ENCODE assay signal across 1 cellular context in the genomic region with DNA sequence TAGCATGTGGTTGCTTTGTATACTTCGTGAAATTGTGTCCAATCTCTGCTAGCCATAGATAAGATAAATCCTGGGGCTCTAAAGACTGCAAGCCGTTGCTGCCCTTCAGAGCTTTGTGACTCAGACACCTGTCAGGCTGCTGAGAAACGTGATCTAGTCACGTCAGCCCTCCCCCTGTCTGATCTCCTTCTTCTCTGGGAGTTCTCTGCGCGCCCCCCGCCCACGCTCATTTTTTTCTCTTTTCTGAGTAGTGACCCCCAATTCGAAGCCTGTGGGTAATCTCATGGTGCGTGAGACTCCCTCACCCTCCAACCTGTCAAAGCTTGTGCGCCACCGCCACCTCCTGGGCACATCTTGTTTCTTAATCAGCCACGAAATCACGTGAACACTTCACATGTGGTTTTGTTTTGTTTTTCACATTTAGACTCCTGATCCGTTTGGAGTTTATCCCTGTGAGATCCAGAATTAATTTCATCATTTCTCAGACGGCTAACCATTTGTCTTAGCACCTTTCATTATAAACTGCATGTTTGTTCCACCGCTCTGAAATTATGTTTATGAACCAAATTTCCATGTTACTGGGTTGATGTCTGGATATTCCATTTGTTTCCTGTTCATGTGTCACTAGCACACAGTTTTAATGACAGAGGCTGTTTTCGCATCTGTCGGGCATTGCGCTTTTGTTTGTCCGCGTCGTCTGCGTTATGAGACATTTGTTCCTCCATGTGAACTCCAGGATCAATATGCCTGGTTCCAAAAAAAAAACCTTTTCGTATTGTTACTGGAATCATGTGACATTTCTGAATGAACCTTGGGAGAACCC.
TF ChIP-seq lines count a peak whose summit lies in the region.

No MANE protein-coding gene starts in this region.

TF ChIP-seq in GM12878, 131 proteins besides CTCF, POLR2A, EP300 and RAD21 (continued from another document and continues in another):
- TF ChIP-seq ZNF592 (IDR thresholded peaks at IDR 0.05) = 0 out of 2 replicates have a peak, but pooled peaks have one; percentile 12
- TF ChIP-seq USF1 (IDR thresholded peaks at IDR 0.05; ENCODE audit: borderline replicate concordance, extremely low read length, insufficient read depth, low read depth, low read length) = peak; percentile 77
- TF ChIP-seq PML (IDR thresholded peaks at IDR 0.05; ENCODE audit: low read length) = no peak
- TF ChIP-seq CHD1 (IDR thresholded peaks at IDR 0.05; ENCODE audit: low read depth, low read length) = no peak
- no peak for TF ChIP-seq ZNF207 (IDR thresholded peaks at IDR 0.05; ENCODE audit: borderline replicate concordance)
- TF ChIP-seq PKNOX1 (IDR thresholded peaks at IDR 0.05) = peak; percentile 26; the same call in 1 of the 2 replicates
- TF ChIP-seq ZBED1 (IDR thresholded peaks at IDR 0.05; ENCODE audit: borderline replicate concordance) = no peak
- TF ChIP-seq JUNB (IDR thresholded peaks at IDR 0.05) = no peak
- no peak for TF ChIP-seq NFYA (IDR thresholded peaks at IDR 0.05; ENCODE audit: borderline replicate concordance, low read depth, low read length)
- TF ChIP-seq MAX (IDR thresholded peaks at IDR 0.05; ENCODE audit: low read depth, low read length) = peak; percentile 90
- peak; percentile 91 for TF ChIP-seq MXI1 (IDR thresholded peaks at IDR 0.05; ENCODE audit: low read depth, low read length)
- TF ChIP-seq POLR2AphosphoS5 (IDR thresholded peaks at IDR 0.05; ENCODE audit: low read length) = no peak
- TF ChIP-seq FOXK2 (IDR thresholded peaks at IDR 0.05) = peak; percentile 81
- 0 out of 2 replicates have a peak, but pooled peaks have one; percentile 19 for TF ChIP-seq CREB1 (IDR thresholded peaks at IDR 0.05; ENCODE audit: low read depth)
- TF ChIP-seq PAX5 (IDR thresholded peaks at IDR 0.05; ENCODE audit: borderline replicate concordance, low read depth, low read length) = no peak
- no peak for TF ChIP-seq IRF3 (IDR thresholded peaks at IDR 0.05)
- peak; percentile 37 for TF ChIP-seq IKZF1 (conservative IDR thresholded peaks at IDR 0.05)
- no peak for TF ChIP-seq TCF3 (IDR thresholded peaks at IDR 0.05; ENCODE audit: borderline replicate concordance, insufficient read depth, low read depth, low read length)
- no peak for TF ChIP-seq FOXM1 (IDR thresholded peaks at IDR 0.05; ENCODE audit: low read depth, low read length)
- TF ChIP-seq ZNF24 (IDR thresholded peaks at IDR 0.05) = no peak
- peak; percentile 96 for TF ChIP-seq RAD51 (IDR thresholded peaks at IDR 0.05)
- TF ChIP-seq, protein P1, sequence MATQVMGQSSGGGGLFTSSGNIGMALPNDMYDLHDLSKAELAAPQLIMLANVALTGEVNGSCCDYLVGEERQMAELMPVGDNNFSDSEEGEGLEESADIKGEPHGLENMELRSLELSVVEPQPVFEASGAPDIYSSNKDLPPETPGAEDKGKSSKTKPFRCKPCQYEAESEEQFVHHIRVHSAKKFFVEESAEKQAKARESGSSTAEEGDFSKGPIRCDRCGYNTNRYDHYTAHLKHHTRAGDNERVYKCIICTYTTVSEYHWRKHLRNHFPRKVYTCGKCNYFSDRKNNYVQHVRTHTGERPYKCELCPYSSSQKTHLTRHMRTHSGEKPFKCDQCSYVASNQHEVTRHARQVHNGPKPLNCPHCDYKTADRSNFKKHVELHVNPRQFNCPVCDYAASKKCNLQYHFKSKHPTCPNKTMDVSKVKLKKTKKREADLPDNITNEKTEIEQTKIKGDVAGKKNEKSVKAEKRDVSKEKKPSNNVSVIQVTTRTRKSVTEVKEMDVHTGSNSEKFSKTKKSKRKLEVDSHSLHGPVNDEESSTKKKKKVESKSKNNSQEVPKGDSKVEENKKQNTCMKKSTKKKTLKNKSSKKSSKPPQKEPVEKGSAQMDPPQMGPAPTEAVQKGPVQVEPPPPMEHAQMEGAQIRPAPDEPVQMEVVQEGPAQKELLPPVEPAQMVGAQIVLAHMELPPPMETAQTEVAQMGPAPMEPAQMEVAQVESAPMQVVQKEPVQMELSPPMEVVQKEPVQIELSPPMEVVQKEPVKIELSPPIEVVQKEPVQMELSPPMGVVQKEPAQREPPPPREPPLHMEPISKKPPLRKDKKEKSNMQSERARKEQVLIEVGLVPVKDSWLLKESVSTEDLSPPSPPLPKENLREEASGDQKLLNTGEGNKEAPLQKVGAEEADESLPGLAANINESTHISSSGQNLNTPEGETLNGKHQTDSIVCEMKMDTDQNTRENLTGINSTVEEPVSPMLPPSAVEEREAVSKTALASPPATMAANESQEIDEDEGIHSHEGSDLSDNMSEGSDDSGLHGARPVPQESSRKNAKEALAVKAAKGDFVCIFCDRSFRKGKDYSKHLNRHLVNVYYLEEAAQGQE (IDR thresholded peaks at IDR 0.05; ENCODE audit: low read depth, low read length) = no peak
- TF ChIP-seq, protein P2, sequence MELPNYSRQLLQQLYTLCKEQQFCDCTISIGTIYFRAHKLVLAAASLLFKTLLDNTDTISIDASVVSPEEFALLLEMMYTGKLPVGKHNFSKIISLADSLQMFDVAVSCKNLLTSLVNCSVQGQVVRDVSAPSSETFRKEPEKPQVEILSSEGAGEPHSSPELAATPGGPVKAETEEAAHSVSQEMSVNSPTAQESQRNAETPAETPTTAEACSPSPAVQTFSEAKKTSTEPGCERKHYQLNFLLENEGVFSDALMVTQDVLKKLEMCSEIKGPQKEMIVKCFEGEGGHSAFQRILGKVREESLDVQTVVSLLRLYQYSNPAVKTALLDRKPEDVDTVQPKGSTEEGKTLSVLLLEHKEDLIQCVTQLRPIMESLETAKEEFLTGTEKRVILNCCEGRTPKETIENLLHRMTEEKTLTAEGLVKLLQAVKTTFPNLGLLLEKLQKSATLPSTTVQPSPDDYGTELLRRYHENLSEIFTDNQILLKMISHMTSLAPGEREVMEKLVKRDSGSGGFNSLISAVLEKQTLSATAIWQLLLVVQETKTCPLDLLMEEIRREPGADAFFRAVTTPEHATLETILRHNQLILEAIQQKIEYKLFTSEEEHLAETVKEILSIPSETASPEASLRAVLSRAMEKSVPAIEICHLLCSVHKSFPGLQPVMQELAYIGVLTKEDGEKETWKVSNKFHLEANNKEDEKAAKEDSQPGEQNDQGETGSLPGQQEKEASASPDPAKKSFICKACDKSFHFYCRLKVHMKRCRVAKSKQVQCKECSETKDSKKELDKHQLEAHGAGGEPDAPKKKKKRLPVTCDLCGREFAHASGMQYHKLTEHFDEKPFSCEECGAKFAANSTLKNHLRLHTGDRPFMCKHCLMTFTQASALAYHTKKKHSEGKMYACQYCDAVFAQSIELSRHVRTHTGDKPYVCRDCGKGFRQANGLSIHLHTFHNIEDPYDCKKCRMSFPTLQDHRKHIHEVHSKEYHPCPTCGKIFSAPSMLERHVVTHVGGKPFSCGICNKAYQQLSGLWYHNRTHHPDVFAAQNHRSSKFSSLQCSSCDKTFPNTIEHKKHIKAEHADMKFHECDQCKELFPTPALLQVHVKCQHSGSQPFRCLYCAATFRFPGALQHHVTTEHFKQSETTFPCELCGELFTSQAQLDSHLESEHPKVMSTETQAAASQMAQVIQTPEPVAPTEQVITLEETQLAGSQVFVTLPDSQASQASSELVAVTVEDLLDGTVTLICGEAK (IDR thresholded peaks at IDR 0.05; ENCODE audit: borderline replicate concordance) = no peak
- TF ChIP-seq GATAD2B (conservative IDR thresholded peaks at IDR 0.05; ENCODE audit: low read depth) = peak; percentile 46
- no peak for TF ChIP-seq ZNF217 (IDR thresholded peaks at IDR 0.05)
- TF ChIP-seq MTA3 (IDR thresholded peaks at IDR 0.05; ENCODE audit: borderline replicate concordance, low read length) = no peak
- TF ChIP-seq POLR2AphosphoS2 (IDR thresholded peaks at IDR 0.05; ENCODE audit: low read depth, low read length) = no peak
- TF ChIP-seq E2F4 (IDR thresholded peaks at IDR 0.05; ENCODE audit: low read depth, low read length) = no peak
- TF ChIP-seq ATF2 (IDR thresholded peaks at IDR 0.05; ENCODE audit: low read length) = no peak
- no peak for TF ChIP-seq ZZZ3 (IDR thresholded peaks at IDR 0.05; ENCODE audit: control insufficient read depth, insufficient read length, low read depth)
- no peak for TF ChIP-seq SREBF1 (IDR thresholded peaks at IDR 0.05; ENCODE audit: low read length)
